ENCODE assay signal across 27 cellular contexts in the genomic region with DNA sequence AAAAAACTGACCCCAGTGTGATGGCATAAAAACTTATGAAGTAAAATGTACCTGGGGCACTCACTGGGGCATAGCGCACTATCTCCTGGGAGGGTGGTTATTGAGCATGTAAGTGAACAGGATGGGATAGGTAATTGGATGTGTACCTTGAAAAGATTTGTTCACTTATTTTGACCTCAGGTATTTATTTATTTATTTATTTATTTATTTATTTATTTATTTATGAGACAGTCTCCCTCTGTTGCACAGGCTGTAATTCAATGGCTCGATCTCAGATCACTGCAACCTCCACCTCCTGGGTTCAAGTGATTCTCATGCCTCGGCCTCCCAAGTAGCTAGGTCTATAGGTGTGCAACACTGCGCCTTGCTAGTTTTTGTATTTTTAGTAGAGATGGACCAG.
"Had no signal": no experiment of that assay in that cellular context is flagged by ENCODE, and none has a peak within 500 bp of the region (broad histone marks: within the 10 kb centered on the region; RNA-seq: fewer than 3 reads in every experiment).

No MANE protein-coding gene starts in this region.

- FAIRE-seq: urothelium cell line had no signal

- H3K4me1 ChIP-seq: suprapubic skin, tibial nerve, transverse colon, upper lobe of left lung, upper lobe of right lung, uterus, vagina had no signal

- H3K36me3 ChIP-seq: stomach, suprapubic skin, thoracic aorta, thyroid gland, tibial artery, tibial nerve, transverse colon, upper lobe of left lung, upper lobe of right lung, uterus, vagina had no signal

- H3K4me3 ChIP-seq: stomach, suprapubic skin, testis, thoracic aorta, thyroid gland, tibial artery, tibial nerve, transverse colon, upper lobe of left lung, upper lobe of right lung, uterus, vagina had no signal

- H3K27ac ChIP-seq: stomach, suprapubic skin, testis, thoracic aorta, thyroid gland, tibial artery, tibial nerve, transverse colon, upper lobe of left lung, upper lobe of right lung, uterus, vagina had no signal

- DNase-seq: stimulated activated CD4-positive, alpha-beta T cell treated with anti-CD3 and anti-CD28 coated beads, Interleukin-2, amount 100 ng/mL, for 48 hours; stimulated activated CD4-positive, alpha-beta T cell treated with anti-CD3 and anti-CD28 coated beads, Interleukin-4, amount 100 ng/mL, for 1 hour; stimulated activated CD4-positive, alpha-beta T cell treated with anti-CD3 and anti-CD28 coated beads, Interleukin-4, amount 100 ng/mL, for 24 hours; stimulated activated CD4-positive, alpha-beta T cell treated with anti-CD3 and anti-CD28 coated beads, Interleukin-4, amount 100 ng/mL, for 4 hours; stimulated activated CD8-positive, alpha-beta memory T cell treated with anti-CD3 and anti-CD28 coated beads, Interleukin-4, amount 100 ng/mL, for 48 hours; stimulated activated naive B cell treated with anti-CD40 and anti-IgM and Interleukin-4, amounts not matched to agents 10 μg/mL and 1 μg/mL and 100 μg/mL, for 72 hours; stimulated activated naive CD4-positive, alpha-beta T cell; stimulated activated naive CD4-positive, alpha-beta T cell treated with Interleukin-2 at 50 U/mL for 16 hours; stimulated activated naive CD8-positive, alpha-beta T cell treated with anti-CD3 and anti-CD28 coated beads, Interleukin-15, amount 100 ng/mL, for 72 hours; stimulated activated naive CD8-positive, alpha-beta T cell treated with anti-CD3 and anti-CD28 coated beads, Interleukin-15, Interleukin-2, amounts not matched to agents 100 U/mL and 50 U/mL, for 24 hours; stomach; substantia nigra; testis; thyroid gland; tibial artery; transverse colon; trophoblast cell; upper lobe of left lung; upper lobe of right lung; uterus had no signal

- H3K9me3 ChIP-seq: suprapubic skin, testis, thoracic aorta, thyroid gland, tibial artery, tibial nerve, transverse colon, upper lobe of left lung, upper lobe of right lung, uterus, vagina had no signal

- ATAC-seq: stimulated activated effector memory CD8-positive, alpha-beta T cell treated with anti-CD3 and anti-CD28 coated beads, Interleukin-12 subunit alpha, Interleukin-12 subunit beta, amount 100 ng/mL, for 72 hours; stimulated activated memory B cell treated with anti-CD40 and anti-IgM and Interleukin-4, amounts not matched to agents 10 μg/mL and 1 μg/mL and 100 μg/mL, for 72 hours; stimulated activated naive B cell treated with anti-CD40 and anti-IgM and Interleukin-4, amounts not matched to agents 10 μg/mL and 1 μg/mL and 100 μg/mL, for 72 hours; stimulated activated naive CD8-positive, alpha-beta T cell treated with anti-CD3 and anti-CD28 coated beads, Interleukin-15, amount 100 ng/mL, for 72 hours; stimulated activated naive CD8-positive, alpha-beta T cell treated with anti-CD3 and anti-CD28 coated beads, Interleukin-15, Interleukin-2, amounts not matched to agents 100 U/mL and 50 U/mL, for 24 hours; upper lobe of right lung had no signal
